In the genomic region with DNA sequence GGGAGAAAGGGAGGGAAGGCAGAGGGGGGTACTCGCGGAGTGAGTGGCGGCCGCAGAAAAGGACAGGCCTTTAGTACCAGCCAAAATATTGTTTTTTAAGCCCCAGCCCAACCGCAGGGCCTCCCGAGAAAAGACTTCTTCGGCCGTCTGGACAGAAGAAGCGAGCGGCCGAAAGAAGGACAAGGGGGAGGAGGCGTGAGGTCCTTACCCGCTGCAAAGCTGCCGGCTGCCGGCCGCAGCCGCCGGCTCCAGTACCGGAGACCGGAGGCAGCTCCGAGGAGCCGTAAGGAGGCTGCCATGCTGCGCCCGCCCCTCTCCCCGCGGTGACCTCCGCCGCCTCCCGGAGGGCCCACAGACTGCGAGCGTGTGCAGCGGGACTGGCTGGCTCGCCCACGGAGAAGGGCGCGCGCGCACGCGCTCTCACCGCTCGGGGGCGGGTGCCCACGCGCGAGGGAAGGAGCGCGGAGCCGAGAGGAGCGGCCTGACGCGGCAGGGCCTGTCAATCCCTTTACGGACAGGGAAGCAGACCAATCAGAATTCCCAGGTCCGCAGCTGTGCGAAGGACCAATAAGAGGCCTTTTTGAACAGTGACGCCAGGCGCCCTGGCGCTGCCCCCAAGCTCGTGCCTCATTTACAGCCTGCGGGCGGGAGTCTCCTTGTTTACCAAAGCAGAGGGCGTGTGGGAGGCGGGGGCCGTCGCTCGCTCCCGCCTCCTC, we compare ENCODE assay signal across 8 cellular contexts. TPM values are rescaled to one million over a fixed set of nuclear protein-coding genes. Genes with fewer than 3 reads are reported as not detected.
DNase-seq lines count a peak whose midpoint lies in the region; ATAC-seq and TF ChIP-seq lines count a peak whose summit lies in the region.

TSS of gene HIBADH (minus strand) at position 394 of the 716 bp plus-strand sequence. CDS start at position 299, 95 bp downstream.

- TF ChIP-seq CTCF in GM13976 (IDR thresholded peaks at IDR 0.05; ENCODE audit: borderline replicate concordance, control extremely low read depth, extremely low read depth, insufficient read depth, missing control alignments) (no peak), heart left ventricle (IDR thresholded peaks at IDR 0.05) (peak in 8 of 12 donors; percentile 11 to 48 (median 22)), type B pancreatic cell (conservative IDR thresholded peaks at IDR 0.05) (peak; percentile 20)

- TF ChIP-seq POLR2A in heart left ventricle (IDR thresholded peaks at IDR 0.05), result peak in 1 of 2 donors; percentile 96

- peaks cover 6% of the 10 kb centered on the region for H3K9me3 Mint-ChIP-seq in type B pancreatic cell

- no peaks in the 10 kb centered on the region for H3K27me3 ChIP-seq in heart left ventricle

- peak within 1 kb of the TSS; percentile 57 to 97 (median 80) for H3K4me3 ChIP-seq in heart left ventricle

- H3K27ac ChIP-seq in heart left ventricle, result peak within 1 kb of the TSS; percentile 85 to 98 (median 91)

- H3K27ac Mint-ChIP-seq in type B pancreatic cell, result peak within 1 kb of the TSS; percentile 96

- intact Hi-C loops in T-helper 1 cell treated with Interleukin-12 subunit alpha and Interleukin-12 subunit beta and Interleukin-4 antibody, amounts not matched to agents 30 ng/mL and 1 ng/mL, for 36 hours (cut with micrococcal nuclease), result loop anchor here (1.0 to 10.0 kb wide), 11 partner anchors 78 to 1800 kb away; partner anchors contain the start of genes CBX3, SKAP2, SNX10 and TAX1BP1
- intact Hi-C loops in heart left ventricle (cut with DNase I), result loop anchor here (1.0 to 10.0 kb wide), 6 partner anchors 75 to 362 kb away; partner anchors contain the start of gene TAX1BP1 (in 5 of the 10)

- H3K36me3 Mint-ChIP-seq in type B pancreatic cell, result peaks cover 16% of the 10 kb centered on the region

- in situ Hi-C loops in GM13976 (cut with MboI; ENCODE audit: low sequenced_read_pairs, unreplicated experiment), result no loop called here

- H3K4me1 Mint-ChIP-seq in type B pancreatic cell (ENCODE audit: unreplicated experiment), result peaks cover 17% of the 10 kb centered on the region

- 0% methylated on average over 30 to 67 of the region's 67 CpGs for WGBS in heart left ventricle, 4 donors

- peak; percentile 97 for DNase-seq in GM13976 (ENCODE audit: low spot score)
- DNase-seq in NCI-H146 treated with DMSO at 0.1 percent for 48 hours (lab: John Stamatoyannopoulos, UW; ENCODE audit: unreplicated experiment), result peak; percentile 97
- peak; percentile 100 for DNase-seq in amniotic epithelial cell (ENCODE audit: low read depth)
- DNase-seq in heart left ventricle, result peak; percentile 99
- DNase-seq in pons (ENCODE audit: low spot score), result peak; percentile 99
- DNase-seq in type B pancreatic cell (ENCODE audit: extremely low spot score, unreplicated experiment), result peak; percentile 94

- no peaks in the 10 kb centered on the region for H3K27me3 Mint-ChIP-seq in type B pancreatic cell

- H3K9me3 ChIP-seq in heart left ventricle, result no peaks in the 10 kb centered on the region

- ATAC-seq in HG02870 (IDR thresholded peaks at IDR 0.05; ENCODE audit: unreplicated experiment) (peak; percentile 100), heart left ventricle (peak; percentile 99)

- peak within 1 kb of the TSS; percentile 89 for H3K4me3 Mint-ChIP-seq in type B pancreatic cell

- peaks cover 0 to 4% (median 0%) of the 10 kb centered on the region in 9 donors for H3K36me3 ChIP-seq in heart left ventricle

- H3K4me1 ChIP-seq in heart left ventricle, result peaks cover 0 to 23% (median 6%) of the 10 kb centered on the region in 12 donors

RNA-seq across cellular contexts. Expression of gene HIBADH, which starts in this region (rescaled TPM):
- 11.5 and 12.7 TPM in 2 replicates for total RNA-seq in T-helper 1 cell treated with Interleukin-12 subunit alpha and Interleukin-12 subunit beta and Interleukin-4 antibody, amounts not matched to agents 30 ng/mL and 1 ng/mL, for 36 hours
- total RNA-seq in heart left ventricle (100 to 1,000 TPM in 1 of 9 donors, 10 to 100 TPM in 8; 48.5 to 107 (median 69.7) TPM), type B pancreatic cell (ENCODE audit: low replicate concordance) (34.4 and 37.1 TPM in 2 replicates)
- 10 to 100 TPM; 34.4 to 34.6 TPM for polyA plus RNA-seq in heart left ventricle

Comparison
In these comparisons a context has a peak if more than half of its experiments do, and no peak if none do; other contexts are left out.
1. Peak in every context shown above with its lines: DNase-seq, ATAC-seq, H3K4me3 ChIP-seq and H3K27ac ChIP-seq.